In genomic region chr4:113040793-113041192, GRCh38 we compare ENCODE assay signal across 22 cellular contexts. TPM values are rescaled to one million over a fixed set of nuclear protein-coding genes. Genes with fewer than 3 reads are reported as not detected.
DNase-seq lines count a peak whose midpoint lies in the region; ATAC-seq and TF ChIP-seq lines count a peak whose summit lies in the region.
"Had no signal": no experiment of that assay in that cellular context is flagged by ENCODE, and none has a peak within 500 bp of the region (broad histone marks: within the 10 kb centered on the region; RNA-seq: fewer than 3 reads in every experiment).

No MANE protein-coding gene starts in this region.

- TF ChIP-seq POLR2A in esophagus squamous epithelium (IDR thresholded peaks at IDR 0.05), result no peak

- intact Hi-C loops in esophagus squamous epithelium (cut with DNase I), result no loop called here

- H3K27ac ChIP-seq in esophagus squamous epithelium, result no peak overlapping the region
- H3K27ac ChIP-seq: right atrium auricular region had no signal

- DNase-seq in GM12865 (ENCODE audit: low read depth) (peak; percentile 26), activated gamma-delta T cell (lab: John Stamatoyannopoulos, UW) (no peak), esophagus squamous epithelium (lab: John Stamatoyannopoulos, UW) (no peak)
- DNase-seq in stimulated activated CD4-positive, alpha-beta T cell treated with anti-CD3 and anti-CD28 coated beads, Interleukin-4, amount 100 ng/mL, for 1 hour, result no peak
- DNase-seq: activated CD4-positive, alpha-beta T cell treated with anti-CD3 and anti-CD28 coated beads for 48 hours; activated effector memory CD4-positive, alpha-beta T cell treated with anti-CD3 and anti-CD28 coated beads, Interleukin-2, amount 50 U/mL, for 16 hours; amygdala; C1 segment of cervical spinal cord; central memory CD4-positive, alpha-beta T cell; dorsolateral prefrontal cortex; foreskin melanocyte; Karpas-422; NCI-H1092; NCI-H2081 treated with DMSO at 0.1 percent for 48 hours; occipital lobe; T-cell had no signal

- no peaks in the 10 kb centered on the region for H3K27me3 ChIP-seq in esophagus squamous epithelium
- H3K27me3 ChIP-seq: dorsolateral prefrontal cortex, right atrium auricular region had no signal

- no peaks in the 10 kb centered on the region for H3K9me3 ChIP-seq in esophagus squamous epithelium

- H3K36me3 ChIP-seq in esophagus squamous epithelium, result no peaks in the 10 kb centered on the region
- H3K36me3 ChIP-seq: right atrium auricular region had no signal

- H3K4me3 ChIP-seq in GM12865 (ENCODE audit: low read depth, low read length) (no peak overlapping the region), esophagus squamous epithelium (no peak overlapping the region)
- H3K4me3 ChIP-seq: dorsolateral prefrontal cortex, GM23338, right atrium auricular region had no signal

- 64 to 80% methylated on average over 1 of the region's 1 CpG for WGBS in esophagus squamous epithelium, 2 donors

- TF ChIP-seq CTCF in GM12865 (IDR thresholded peaks at IDR 0.05; ENCODE audit: insufficient read depth, low read depth, low read length, missing control alignments) (no peak), esophagus squamous epithelium (IDR thresholded peaks at IDR 0.05) (no peak)

- peak; percentile 76 for ATAC-seq in GM19351 (IDR thresholded peaks at IDR 0.05; ENCODE audit: unreplicated experiment)
- ATAC-seq in GM21825 (IDR thresholded peaks at IDR 0.05; ENCODE audit: unreplicated experiment), result peak; percentile 57
- ATAC-seq in HG03378 (IDR thresholded peaks at IDR 0.05; ENCODE audit: unreplicated experiment), result peak; percentile 50
- ATAC-seq in HG03439 (IDR thresholded peaks at IDR 0.05; ENCODE audit: unreplicated experiment), result no peak
- ATAC-seq: GM23338, T-cell had no signal

- no peaks in the 10 kb centered on the region for H3K4me1 ChIP-seq in esophagus squamous epithelium

RNA-seq across cellular contexts. Expression of gene ANK2, which starts 8.7 kb away (rescaled TPM):
- 10 to 100 TPM in 2 of 4 donors, 1 to 10 TPM in 2; 1.4 to 20.8 (median 9.6) TPM for total RNA-seq in esophagus squamous epithelium
